Comparison of ENCODE assay signal across 13 cellular contexts in the genomic region with DNA sequence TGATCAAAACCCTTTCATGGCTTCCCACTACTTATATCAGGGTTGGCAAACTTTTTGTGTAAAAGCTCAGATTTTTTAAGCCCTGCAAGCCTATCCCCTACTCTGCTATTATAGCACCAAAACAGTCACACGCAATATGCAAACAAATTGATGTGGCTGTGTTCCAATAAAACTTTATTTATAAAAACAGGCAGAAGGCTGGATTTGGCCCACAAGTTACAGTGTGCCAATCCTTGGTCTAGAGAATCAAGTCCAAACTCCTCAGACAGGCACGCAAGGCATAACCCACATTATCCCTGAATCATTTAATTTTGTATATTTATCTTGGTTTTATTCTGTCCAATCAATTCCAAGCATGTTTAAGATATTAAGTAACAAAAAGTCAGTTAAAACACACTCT.
"Had no signal": no experiment of that assay in that cellular context is flagged by ENCODE, and none has a peak within 500 bp of the region (broad histone marks: within the 10 kb centered on the region; RNA-seq: fewer than 3 reads in every experiment).

No MANE protein-coding gene starts in this region.

- H3K27me3 Mint-ChIP-seq: dendritic cell treated with granulocyte-macrophage colony-stimulating factor and Interleukin-4, amounts not matched to agents 40 ng/mL and 50 ng/mL, for 4 days had no signal

- H3K9me3 ChIP-seq: left lung, uterus had no signal

- DNase-seq: activated naive CD4-positive, alpha-beta T cell treated with anti-CD3 and anti-CD28 coated beads, Interleukin-2, amount 50 U/mL, for 16 hours; brain microvascular endothelial cell; erythroblast; glutamatergic neuron; islet precursor cell; left lung; stimulated activated CD4-positive, alpha-beta T cell treated with anti-CD3 and anti-CD28 coated beads, Interleukin-12 subunit alpha, Interleukin-12 subunit beta, amount 100 ng/mL, for 4 hours; stimulated activated naive CD4-positive, alpha-beta T cell; uterus had no signal

- H3K4me3 Mint-ChIP-seq: dendritic cell treated with granulocyte-macrophage colony-stimulating factor and Interleukin-4, amounts not matched to agents 40 ng/mL and 50 ng/mL, for 4 days; T-helper 2 cell treated with Interferon-gamma antibody and Interleukin-4, amounts not matched to agents 5 μg/mL and 100 μg/mL, for 36 hours had no signal

- H3K9me3 Mint-ChIP-seq: dendritic cell treated with granulocyte-macrophage colony-stimulating factor and Interleukin-4, amounts not matched to agents 40 ng/mL and 50 ng/mL, for 4 days had no signal

- H3K27ac ChIP-seq: brain microvascular endothelial cell had no signal

- H3K36me3 ChIP-seq: brain microvascular endothelial cell, left lung, uterus had no signal

- H3K27me3 ChIP-seq: brain microvascular endothelial cell, left lung, uterus had no signal

- H3K4me3 ChIP-seq: left lung, uterus had no signal

- H3K27ac Mint-ChIP-seq: activated T-helper 2 cell treated with anti-CD3 and anti-CD28 coated beads, Interferon-gamma antibody, Interleukin-2, Interleukin-4, amounts not matched to agents 10 μg/mL and 5 μg/mL and 100 μg/mL, durations not matched to agents 14 hours and 24 hours and 36 hours; dendritic cell treated with granulocyte-macrophage colony-stimulating factor and Interleukin-4, amounts not matched to agents 40 ng/mL and 50 ng/mL, for 4 days; T-helper 2 cell treated with Interferon-gamma antibody and Interleukin-4, amounts not matched to agents 5 μg/mL and 100 μg/mL, for 36 hours had no signal

- ATAC-seq: activated CD4-positive, CD25-positive, alpha-beta regulatory T cell treated with anti-CD3 and anti-CD28 coated beads, Interleukin-2, amount 50 U/mL, for 24 hours had no signal
